In the genomic region with DNA sequence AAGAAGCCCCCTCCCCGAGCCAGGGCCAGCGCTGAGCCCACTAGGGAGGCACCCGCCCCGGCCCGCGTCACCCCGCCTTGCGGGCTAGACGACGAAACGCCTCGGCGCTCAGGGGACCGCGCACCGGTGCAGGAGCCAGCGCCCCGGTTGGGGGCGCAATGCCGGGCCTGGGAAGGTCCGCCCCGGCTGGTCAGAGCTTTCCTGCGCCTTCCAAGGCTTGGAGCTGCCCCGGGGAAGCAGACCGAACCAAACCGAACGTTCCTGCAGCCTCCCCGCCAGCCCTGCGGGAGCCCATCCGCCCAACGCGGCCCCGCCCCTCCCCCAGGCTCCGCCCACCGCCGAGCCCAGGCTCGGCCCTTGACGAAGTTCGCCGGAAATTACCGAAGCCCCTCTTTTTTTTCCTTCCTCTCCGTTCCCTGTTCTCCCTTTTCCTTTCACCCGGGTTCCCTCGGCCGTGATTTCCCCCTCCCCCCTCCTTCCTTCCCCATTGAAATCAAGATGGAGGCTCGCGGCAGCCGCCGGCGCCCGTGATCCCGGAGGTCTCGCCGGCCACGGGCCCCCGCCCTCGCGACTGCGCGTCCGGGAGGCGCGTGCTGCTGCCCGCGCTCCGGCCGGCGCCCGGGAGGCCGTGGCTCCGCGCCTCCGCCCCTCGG, we compare ENCODE assay signal across 8 cellular contexts. TPM values are rescaled to one million over a fixed set of nuclear protein-coding genes. Genes with fewer than 3 reads are reported as not detected.
A peak's percentile ranks its signal among the peaks of the same experiment; 100 is the strongest.
DNase-seq lines count a peak whose midpoint lies in the region; ATAC-seq and TF ChIP-seq lines count a peak whose summit lies in the region.

Gene TRIO (plus strand): TSS at position 487 of the 653 bp plus-strand sequence. CDS start 384 bp downstream, outside the sequence.

- peak within 1 kb of the TSS; percentile 12 to 88 for H3K27ac Mint-ChIP-seq in stimulated activated naive CD8-positive, alpha-beta T cell treated with anti-CD3 and anti-CD28 coated beads, Interleukin-15, amount 100 ng/mL, for 72 hours

- peak; percentile 44 for ATAC-seq in GM21576 (IDR thresholded peaks at IDR 0.05; ENCODE audit: unreplicated experiment)
- ATAC-seq in stimulated activated naive CD8-positive, alpha-beta T cell treated with anti-CD3 and anti-CD28 coated beads, Interleukin-15, amount 100 ng/mL, for 72 hours = peak; percentile 71

- peaks cover 82% of the 10 kb centered on the region for H3K27me3 Mint-ChIP-seq in stimulated activated naive CD8-positive, alpha-beta T cell treated with anti-CD3 and anti-CD28 coated beads, Interleukin-15, amount 100 ng/mL, for 72 hours

- peak within 1 kb of the TSS; percentile 85 for H2AFZ ChIP-seq in neural cell (ENCODE audit: low read depth, low read length)

- peak within 1 kb of the TSS; percentile 98 for H3K9ac ChIP-seq in neural cell (ENCODE audit: low read length)

- peak; percentile 41 for TF ChIP-seq EP300 in neural cell (conservative IDR thresholded peaks at IDR 0.05; ENCODE audit: poor library complexity, severe bottlenecking)

- peak within 1 kb of the TSS; percentile 92 for H3K27ac ChIP-seq in neural cell (ENCODE audit: low read length)

- H3K4me2 ChIP-seq in neural cell (ENCODE audit: low read length) = peak within 1 kb of the TSS; percentile 70

- H3K4me3 Mint-ChIP-seq in stimulated activated naive CD8-positive, alpha-beta T cell treated with anti-CD3 and anti-CD28 coated beads, Interleukin-15, amount 100 ng/mL, for 72 hours = peak within 1 kb of the TSS; percentile 86 to 89

- peak; percentile 93 for DNase-seq in DMS53 (lab: John Stamatoyannopoulos, UW)
- peak; percentile 38 for DNase-seq in Jurkat, Clone E6-1 (ENCODE audit: low read depth, low spot score)
- peak; percentile 88 for DNase-seq in RKO (ENCODE audit: low spot score)
- DNase-seq in activated effector memory CD4-positive, alpha-beta T cell treated with anti-CD3 and anti-CD28 coated beads, Interleukin-2, amount 50 U/mL, for 16 hours = peak; percentile 89
- DNase-seq in fibroblast of villous mesenchyme (ENCODE audit: low read depth) = peak; percentile 94
- DNase-seq in stimulated activated naive CD8-positive, alpha-beta T cell treated with anti-CD3 and anti-CD28 coated beads, Interleukin-15, amount 100 ng/mL, for 72 hours = peak; percentile 78 to 83

- peak within 1 kb of the TSS; percentile 59 for H3K4me3 ChIP-seq in Jurkat, Clone E6-1 (ENCODE audit: low read length)
- H3K4me3 ChIP-seq in fibroblast of villous mesenchyme (ENCODE audit: low read depth, low read length) (peak within 1 kb of the TSS; percentile 97), neural cell (ENCODE audit: low read length) (peak within 1 kb of the TSS; percentile 90)

- peaks cover 8% of the 10 kb centered on the region for H3F3A ChIP-seq in neural cell (ENCODE audit: insufficient read depth, low read length, poor library complexity, severe bottlenecking)

- no peaks in the 10 kb centered on the region for H3K27me3 ChIP-seq in neural cell (ENCODE audit: insufficient read depth, low read depth, low read length)

- H3K9me3 ChIP-seq in neural cell (ENCODE audit: low read length) = no peaks in the 10 kb centered on the region

- TF ChIP-seq RAD21 in neural cell (conservative IDR thresholded peaks at IDR 0.05) = peak; percentile 63

- H3K4me1 Mint-ChIP-seq in stimulated activated naive CD8-positive, alpha-beta T cell treated with anti-CD3 and anti-CD28 coated beads, Interleukin-15, amount 100 ng/mL, for 72 hours = peaks cover 7% of the 10 kb centered on the region

- no peaks in the 10 kb centered on the region for H3K9me3 Mint-ChIP-seq in stimulated activated naive CD8-positive, alpha-beta T cell treated with anti-CD3 and anti-CD28 coated beads, Interleukin-15, amount 100 ng/mL, for 72 hours

- H4K20me1 ChIP-seq in neural cell (ENCODE audit: insufficient read depth) = peaks cover 27% of the 10 kb centered on the region

- TF ChIP-seq CTCF in fibroblast of villous mesenchyme (IDR thresholded peaks at IDR 0.05; ENCODE audit: insufficient read depth, low read depth, low read length) (peak; percentile 58), neural cell (IDR thresholded peaks at IDR 0.05; ENCODE audit: poor library complexity, severe bottlenecking) (peak; percentile 74)

- H3K36me3 ChIP-seq in neural cell (ENCODE audit: insufficient read depth, low read length) = no peaks in the 10 kb centered on the region

- peaks cover 40% of the 10 kb centered on the region for H3K79me2 ChIP-seq in neural cell (replicated peaks; ENCODE audit: insufficient read depth, low read length)

- H3K9me2 ChIP-seq in neural cell (ENCODE audit: insufficient read depth, low read length) = no peaks in the 10 kb centered on the region

TF ChIP-seq in neural cell, 6 proteins besides CTCF, POLR2A, EP300 and RAD21:
- TF ChIP-seq POLR2AphosphoS5 (IDR thresholded peaks at IDR 0.05) (peak; percentile 92), TAF1 (IDR thresholded peaks at IDR 0.05; ENCODE audit: low read depth) (peak; percentile 81), EZH2 (IDR thresholded peaks at IDR 0.05; ENCODE audit: borderline replicate concordance, insufficient read depth, low read length, poor library complexity, severe bottlenecking) (no peak), MXI1 (conservative IDR thresholded peaks at IDR 0.05; ENCODE audit: poor library complexity, severe bottlenecking) (peak; percentile 45), SMC3 (conservative IDR thresholded peaks at IDR 0.05; ENCODE audit: poor library complexity) (peak; percentile 74)
- TF ChIP-seq, protein P1, sequence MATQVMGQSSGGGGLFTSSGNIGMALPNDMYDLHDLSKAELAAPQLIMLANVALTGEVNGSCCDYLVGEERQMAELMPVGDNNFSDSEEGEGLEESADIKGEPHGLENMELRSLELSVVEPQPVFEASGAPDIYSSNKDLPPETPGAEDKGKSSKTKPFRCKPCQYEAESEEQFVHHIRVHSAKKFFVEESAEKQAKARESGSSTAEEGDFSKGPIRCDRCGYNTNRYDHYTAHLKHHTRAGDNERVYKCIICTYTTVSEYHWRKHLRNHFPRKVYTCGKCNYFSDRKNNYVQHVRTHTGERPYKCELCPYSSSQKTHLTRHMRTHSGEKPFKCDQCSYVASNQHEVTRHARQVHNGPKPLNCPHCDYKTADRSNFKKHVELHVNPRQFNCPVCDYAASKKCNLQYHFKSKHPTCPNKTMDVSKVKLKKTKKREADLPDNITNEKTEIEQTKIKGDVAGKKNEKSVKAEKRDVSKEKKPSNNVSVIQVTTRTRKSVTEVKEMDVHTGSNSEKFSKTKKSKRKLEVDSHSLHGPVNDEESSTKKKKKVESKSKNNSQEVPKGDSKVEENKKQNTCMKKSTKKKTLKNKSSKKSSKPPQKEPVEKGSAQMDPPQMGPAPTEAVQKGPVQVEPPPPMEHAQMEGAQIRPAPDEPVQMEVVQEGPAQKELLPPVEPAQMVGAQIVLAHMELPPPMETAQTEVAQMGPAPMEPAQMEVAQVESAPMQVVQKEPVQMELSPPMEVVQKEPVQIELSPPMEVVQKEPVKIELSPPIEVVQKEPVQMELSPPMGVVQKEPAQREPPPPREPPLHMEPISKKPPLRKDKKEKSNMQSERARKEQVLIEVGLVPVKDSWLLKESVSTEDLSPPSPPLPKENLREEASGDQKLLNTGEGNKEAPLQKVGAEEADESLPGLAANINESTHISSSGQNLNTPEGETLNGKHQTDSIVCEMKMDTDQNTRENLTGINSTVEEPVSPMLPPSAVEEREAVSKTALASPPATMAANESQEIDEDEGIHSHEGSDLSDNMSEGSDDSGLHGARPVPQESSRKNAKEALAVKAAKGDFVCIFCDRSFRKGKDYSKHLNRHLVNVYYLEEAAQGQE (IDR thresholded peaks at IDR 0.05; ENCODE audit: borderline replicate concordance) = peak; percentile 85

RNA-seq across cellular contexts. Expression of gene TRIO, which starts in this region (rescaled TPM):
- 30.3 TPM for polyA plus RNA-seq in Jurkat, Clone E6-1 (2012; ENCODE audit: insufficient read depth, insufficient read length)
- total RNA-seq in fibroblast of villous mesenchyme = 366 and 410 TPM in 2 replicates
- 168 and 178 TPM in 2 replicates for polyA plus RNA-seq in neural cell
- 431 and 552 TPM in 2 replicates for polyA minus RNA-seq in neural cell

Comparison
In these comparisons a context has a peak if more than half of its experiments do, and no peak if none do; other contexts are left out.
1. Peak in every context shown above with its lines: DNase-seq, ATAC-seq, H3K4me3 ChIP-seq and H3K27ac ChIP-seq.
2. DNase-seq: peak in every context shown above with its lines; median percentile 94 in fibroblast of villous mesenchyme; 93 in DMS53; 89 in activated effector memory CD4-positive, alpha-beta T cell treated with anti-CD3 and anti-CD28 coated beads, Interleukin-2, amount 50 U/mL, for 16 hours; 88 in RKO; 80 in stimulated activated naive CD8-positive, alpha-beta T cell treated with anti-CD3 and anti-CD28 coated beads, Interleukin-15, amount 100 ng/mL, for 72 hours; 38 in Jurkat, Clone E6-1.